Comparison of ENCODE assay signal across 8 cellular contexts in genomic region chr7:150420987-150421674, GRCh38. TPM values are rescaled to one million over a fixed set of nuclear protein-coding genes. Genes with fewer than 3 reads are reported as not detected.
A peak's percentile ranks its signal among the peaks of the same experiment; 100 is the strongest.
DNase-seq lines count a peak whose midpoint lies in the region; ATAC-seq and TF ChIP-seq lines count a peak whose summit lies in the region.

No MANE protein-coding gene starts in this region.

- H3K4me1 Mint-ChIP-seq in activated T-helper 17 cell treated with anti-CD3 and anti-CD28 coated beads, Interleukin-2, amount 50 U/mL, for 72 hours, result peaks cover 6% of the 10 kb centered on the region

- intact Hi-C loops in tibial artery (cut with DNase I; ENCODE audit: low total_unique reads), result no loop called here

- peak; percentile 89 for TF ChIP-seq CTCF in fibroblast of villous mesenchyme (IDR thresholded peaks at IDR 0.05; ENCODE audit: insufficient read depth, low read depth, low read length)
- TF ChIP-seq CTCF in osteoblast (IDR thresholded peaks at IDR 0.05; ENCODE audit: extremely low read depth, low read depth, low read length), result peak; percentile 91
- TF ChIP-seq CTCF in tibial artery (IDR thresholded peaks at IDR 0.05), result peak; percentile 77 to 84

- no peaks in the 10 kb centered on the region for H3K27me3 Mint-ChIP-seq in activated T-helper 17 cell treated with anti-CD3 and anti-CD28 coated beads, Interleukin-2, amount 50 U/mL, for 72 hours

- H3K9me3 ChIP-seq in MG63 (no peaks in the 10 kb centered on the region), osteoblast (ENCODE audit: low read depth, low read length) (no peaks in the 10 kb centered on the region), tibial artery (no peaks in the 10 kb centered on the region)

- peak; percentile 100 for ATAC-seq in activated T-helper 17 cell treated with anti-CD3 and anti-CD28 coated beads, Interleukin-2, amount 50 U/mL, for 72 hours (replicated peaks)

- no peaks in the 10 kb centered on the region for H3K79me2 ChIP-seq in osteoblast (ENCODE audit: insufficient read depth, low read length)

- H3K4me1 ChIP-seq in osteoblast (ENCODE audit: insufficient read depth, low read length) (no peaks in the 10 kb centered on the region), tibial artery (no peaks in the 10 kb centered on the region)

- H3K36me3 ChIP-seq in MG63 (no peaks in the 10 kb centered on the region), osteoblast (ENCODE audit: insufficient read depth, low read length) (no peaks in the 10 kb centered on the region), tibial artery (no peaks in the 10 kb centered on the region)

- H3K27ac Mint-ChIP-seq in activated T-helper 17 cell treated with anti-CD3 and anti-CD28 coated beads, Interleukin-2, amount 50 U/mL, for 72 hours, result no peak overlapping the region

- H3K9me3 Mint-ChIP-seq in activated T-helper 17 cell treated with anti-CD3 and anti-CD28 coated beads, Interleukin-2, amount 50 U/mL, for 72 hours, result no peaks in the 10 kb centered on the region

- H3K27me3 ChIP-seq in MG63 (no peaks in the 10 kb centered on the region), osteoblast (ENCODE audit: insufficient read depth, low read length) (no peaks in the 10 kb centered on the region), tibial artery (no peaks in the 10 kb centered on the region)

- no peak overlapping the region for H3K4me3 ChIP-seq in MG63
- H3K4me3 ChIP-seq in fibroblast of villous mesenchyme (ENCODE audit: low read depth, low read length), result no peak overlapping the region
- H3K4me3 ChIP-seq in osteoblast (ENCODE audit: insufficient read depth, low read length), result no peak overlapping the region
- H3K4me3 ChIP-seq in tibial artery, result no peak overlapping the region

- H3K4me2 ChIP-seq in osteoblast (ENCODE audit: insufficient read depth, low read length), result peak overlapping the region; percentile 53

- H4K20me1 ChIP-seq in osteoblast (ENCODE audit: insufficient read depth, low read length), result no peaks in the 10 kb centered on the region

- peak overlapping the region; percentile 21 for H3K4me3 Mint-ChIP-seq in activated T-helper 17 cell treated with anti-CD3 and anti-CD28 coated beads, Interleukin-2, amount 50 U/mL, for 72 hours

- H3K27ac ChIP-seq in osteoblast (ENCODE audit: low read depth, low read length) (no peak overlapping the region), tibial artery (no peak overlapping the region)

- DNase-seq in GM04504 (ENCODE audit: low read depth) (peak; percentile 49), HCEC 1CT (peak; percentile 54), MG63 (peak; percentile 63), SHP77 (lab: John Stamatoyannopoulos, UW) (peak; percentile 71 to 79), fibroblast of villous mesenchyme (ENCODE audit: low read depth) (peak; percentile 77), osteoblast (ENCODE audit: insufficient read length, low spot score, missing footprints) (peak; percentile 97), tibial artery (peak; percentile 79 to 82)

- peak overlapping the region; percentile 78 for H2AFZ ChIP-seq in osteoblast (ENCODE audit: low read length)

- no peaks in the 10 kb centered on the region for H3K36me3 Mint-ChIP-seq in activated T-helper 17 cell treated with anti-CD3 and anti-CD28 coated beads, Interleukin-2, amount 50 U/mL, for 72 hours (ENCODE audit: low read depth)

RNA-seq across cellular contexts. Expression of gene GIMAP8, which starts 29.3 kb away (rescaled TPM):
- not detected in 2 replicates for total RNA-seq in MG63 (2014; rRNA removed; shearing (Covaris generic); ENCODE audit: low replicate concordance)
- 10 to 100 TPM; 10.3 to 16.4 TPM for total RNA-seq in activated T-helper 17 cell treated with anti-CD3 and anti-CD28 coated beads, Interleukin-2, amount 50 U/mL, for 72 hours
- under 0.01 TPM in 1 of 2 replicates, not detected in the other for total RNA-seq in fibroblast of villous mesenchyme
- total RNA-seq in osteoblast, result not detected in 2 replicates

RNA-seq across cellular contexts. Expression of gene ZNF775, which starts 42.0 kb away (rescaled TPM):
- 4.0 and 13.9 TPM in 2 replicates for total RNA-seq in MG63 (2014; rRNA removed; shearing (Covaris generic); ENCODE audit: low replicate concordance)
- 1 to 10 TPM; 2.5 to 3.2 TPM for total RNA-seq in activated T-helper 17 cell treated with anti-CD3 and anti-CD28 coated beads, Interleukin-2, amount 50 U/mL, for 72 hours
- total RNA-seq in fibroblast of villous mesenchyme (3.0 and 5.2 TPM in 2 replicates), osteoblast (5.0 and 6.2 TPM in 2 replicates)

RNA-seq across cellular contexts. Expression of gene REPIN1, which starts 52.5 kb away (rescaled TPM):
- 43.6 and 64.7 TPM in 2 replicates for total RNA-seq in MG63 (2014; rRNA removed; shearing (Covaris generic); ENCODE audit: low replicate concordance)
- total RNA-seq in activated T-helper 17 cell treated with anti-CD3 and anti-CD28 coated beads, Interleukin-2, amount 50 U/mL, for 72 hours, result 10 to 100 TPM; 68.1 to 79.6 TPM
- total RNA-seq in fibroblast of villous mesenchyme, result 96.0 and 98.4 TPM in 2 replicates
- 53.6 and 57.5 TPM in 2 replicates for total RNA-seq in osteoblast

Comparison
In these comparisons a context has a peak if more than half of its experiments do, and no peak if none do; other contexts are left out.
1. RNA of gene GIMAP8, which starts 29.3 kb away (total RNA-seq): 10.3 to 16.4 TPM in activated T-helper 17 cell treated with anti-CD3 and anti-CD28 coated beads, Interleukin-2, amount 50 U/mL, for 72 hours; not detected in MG63, under 0.01 TPM in fibroblast of villous mesenchyme and not detected in osteoblast; every median in the first group is over 10 times any median in the second.
2. Peak in every context shown above with its lines, with median percentiles within 50 percentile points of each other: DNase-seq and CTCF ChIP-seq.